In genomic region chr1:110260194-110260593, GRCh38 we compare ENCODE assay signal across 31 cellular contexts.
"Had no signal": no experiment of that assay in that cellular context is flagged by ENCODE, and none has a peak within 500 bp of the region (broad histone marks: within the 10 kb centered on the region; RNA-seq: fewer than 3 reads in every experiment).

No MANE protein-coding gene starts in this region.

- DNase-seq: activated CD4-positive, alpha-beta T cell treated with anti-CD3 and anti-CD28 coated beads for 36 hours; activated CD4-positive, alpha-beta T cell treated with anti-CD3 and anti-CD28 coated beads, Interleukin-2, amount 10 ng/mL, durations not matched to agents 7 days and 5 days; activated CD4-positive, alpha-beta T cell treated with anti-CD3 and anti-CD28 coated beads, Interleukin-2, amount 50 U/mL, for 48 hours; activated CD8-positive, alpha-beta T cell treated with anti-CD3 and anti-CD28 coated beads, Interleukin-2, amount 10 ng/mL, durations not matched to agents 7 days and 5 days; activated gamma-delta T cell; activated naive CD4-positive, alpha-beta T cell treated with Interleukin-2 at 50 U/mL for 16 hours; activated naive CD8-positive, alpha-beta T cell treated with anti-CD3 and anti-CD28 coated beads, Interleukin-2, amount 10 ng/mL, durations not matched to agents 7 days and 5 days; activated T-cell treated with anti-CD3 and anti-CD28 coated beads, Interleukin-2, amount 50 U/mL, for 24 hours; amygdala; IMR-90; Karpas-422; MG63; NCI-H1048; NCI-H1105 treated with DMSO at 0.1 percent for 48 hours; NCI-H1436; NCI-H1694; NCI-H1930; NCI-H2081 treated with DMSO at 0.1 percent for 48 hours; NCI-H510A; NCI-H526; NCI-H748 treated with DMSO at 0.1 percent for 48 hours; NK-92 treated with Interleukin-12 subunit alpha and Interleukin-12 subunit beta, amount 100 ng/mL, for 24 hours; PC-3; Peyer's patch; SIG-M5 had no signal

- H3K4me3 ChIP-seq: ascending aorta, MG63, Peyer's patch had no signal

- H3K4me1 ChIP-seq: ascending aorta, Peyer's patch had no signal

- ATAC-seq: activated CD4-positive, alpha-beta T cell treated with anti-CD3 and anti-CD28 coated beads for 36 hours; activated CD4-positive, CD25-positive, alpha-beta regulatory T cell treated with anti-CD3 and anti-CD28 coated beads, Interleukin-2, amount 50 U/mL, for 24 hours; activated CD8-positive, alpha-beta T cell treated with anti-CD3 and anti-CD28 coated beads, Interleukin-2, amount 10 ng/mL, durations not matched to agents 7 days and 5 days; PC-3; Right ventricle myocardium inferior; SK-N-SH treated with all-trans-retinoic acid at 6 μM for 48 hours; WTC11 had no signal

- FAIRE-seq: TTC549 had no signal

- H3K9me3 ChIP-seq: ascending aorta, MG63, Peyer's patch had no signal

- H3K27ac ChIP-seq: ascending aorta, Peyer's patch had no signal

- H3K36me3 ChIP-seq: ascending aorta, MG63, Peyer's patch had no signal

- H3K27me3 ChIP-seq: ascending aorta, Peyer's patch had no signal
